In the genomic region with DNA sequence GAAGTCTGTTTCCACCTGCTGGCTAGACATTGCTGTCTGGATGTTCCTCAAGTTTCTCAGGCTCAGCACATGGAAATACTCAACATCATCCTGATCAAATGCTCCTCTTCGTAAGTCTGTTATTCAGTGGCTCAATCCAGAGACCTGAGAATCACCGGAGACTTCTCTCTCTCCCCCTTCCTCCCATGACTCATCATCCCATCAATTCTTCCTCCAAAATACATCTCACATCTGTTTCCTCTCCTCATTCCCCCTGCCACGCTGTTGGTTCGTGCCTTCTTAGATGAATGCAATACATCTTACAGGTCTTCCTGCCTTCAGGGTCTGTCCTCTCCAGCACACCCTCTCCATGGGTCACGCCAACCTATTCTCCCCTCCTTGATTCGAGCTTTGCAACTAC, we compare ENCODE assay signal across 24 cellular contexts. TPM values are rescaled to one million over a fixed set of nuclear protein-coding genes. Genes with fewer than 3 reads are reported as not detected.
"Had no signal": no experiment of that assay in that cellular context is flagged by ENCODE, and none has a peak within 500 bp of the region (broad histone marks: within the 10 kb centered on the region; RNA-seq: fewer than 3 reads in every experiment).

No MANE protein-coding gene starts in this region.

- H3K36me3 ChIP-seq: adrenal gland, esophagus squamous epithelium, tibial nerve, uterus had no signal

- H3K9me3 ChIP-seq: adrenal gland, esophagus squamous epithelium, uterus had no signal

- H3K79me2 ChIP-seq: hepatocyte had no signal

- H3K4me1 ChIP-seq: adrenal gland, esophagus squamous epithelium, tibial nerve, uterus had no signal

- H3K4me1 Mint-ChIP-seq: activated naive CD4-positive, alpha-beta T cell treated with anti-CD3 and anti-CD28 coated beads, Interleukin-2, amount 50 U/mL, for 24 hours had no signal

- H3K4me3 Mint-ChIP-seq: activated naive CD4-positive, alpha-beta T cell treated with anti-CD3 and anti-CD28 coated beads, Interleukin-2, amount 50 U/mL, for 24 hours; nephron progenitor cell; T-helper 2 cell treated with Interferon-gamma antibody and Interleukin-4, amounts not matched to agents 5 μg/mL and 100 μg/mL, for 36 hours had no signal

- H3K9me3 Mint-ChIP-seq: activated naive CD4-positive, alpha-beta T cell treated with anti-CD3 and anti-CD28 coated beads, Interleukin-2, amount 50 U/mL, for 24 hours; T-helper 2 cell treated with Interferon-gamma antibody and Interleukin-4, amounts not matched to agents 5 μg/mL and 100 μg/mL, for 36 hours had no signal

- H3K27ac Mint-ChIP-seq: activated naive CD4-positive, alpha-beta T cell treated with anti-CD3 and anti-CD28 coated beads, Interleukin-2, amount 50 U/mL, for 24 hours; nephron progenitor cell; T-helper 2 cell treated with Interferon-gamma antibody and Interleukin-4, amounts not matched to agents 5 μg/mL and 100 μg/mL, for 36 hours had no signal

- H3K4me3 ChIP-seq: esophagus squamous epithelium, hepatocyte, tibial nerve, uterus had no signal

- DNase-seq: activated CD4-positive, alpha-beta T cell treated with anti-CD3 and anti-CD28 coated beads, Interleukin-2, amount 50 U/mL, for 48 hours; activated gamma-delta T cell; adrenal gland; cerebellar nuclear complex; cortex of kidney; effector CD4-positive, alpha-beta T cell; esophagus squamous epithelium; left cardiac atrium; nephron progenitor cell; nucleus accumbens; posterior cingulate gyrus; retina; stimulated activated CD4-positive, alpha-beta T cell treated with anti-CD3 and anti-CD28 coated beads, Interleukin-12 subunit alpha, Interleukin-12 subunit beta, amount 100 ng/mL, for 4 hours; stimulated activated CD4-positive, alpha-beta T cell treated with anti-CD3 and anti-CD28 coated beads, Interleukin-1b, Interleukin-23, amount 100 ng/mL, for 48 hours; stimulated activated CD8-positive, alpha-beta memory T cell treated with anti-CD3 and anti-CD28 coated beads, Interleukin-4, amount 100 ng/mL, for 48 hours; stimulated activated naive CD4-positive, alpha-beta T cell treated with Interleukin-2 at 50 U/mL for 16 hours; uterus had no signal

- ATAC-seq: left cardiac atrium had no signal

- H3K27me3 ChIP-seq: adrenal gland, esophagus squamous epithelium, tibial nerve, uterus had no signal

- H3K27ac ChIP-seq: adrenal gland, esophagus squamous epithelium, hepatocyte, tibial nerve, uterus had no signal

- H3K36me3 Mint-ChIP-seq: activated naive CD4-positive, alpha-beta T cell treated with anti-CD3 and anti-CD28 coated beads, Interleukin-2, amount 50 U/mL, for 24 hours had no signal

RNA-seq across cellular contexts. Expression of a gene that starts 7.4 kb away (rescaled TPM):
- total RNA-seq: bronchial epithelial cell, esophagus squamous epithelium, fibroblast of villous mesenchyme, glomerular endothelial cell, hepatocyte, left cardiac atrium had no signal
- polyA plus RNA-seq: hepatocyte had no signal
